In the genomic region with DNA sequence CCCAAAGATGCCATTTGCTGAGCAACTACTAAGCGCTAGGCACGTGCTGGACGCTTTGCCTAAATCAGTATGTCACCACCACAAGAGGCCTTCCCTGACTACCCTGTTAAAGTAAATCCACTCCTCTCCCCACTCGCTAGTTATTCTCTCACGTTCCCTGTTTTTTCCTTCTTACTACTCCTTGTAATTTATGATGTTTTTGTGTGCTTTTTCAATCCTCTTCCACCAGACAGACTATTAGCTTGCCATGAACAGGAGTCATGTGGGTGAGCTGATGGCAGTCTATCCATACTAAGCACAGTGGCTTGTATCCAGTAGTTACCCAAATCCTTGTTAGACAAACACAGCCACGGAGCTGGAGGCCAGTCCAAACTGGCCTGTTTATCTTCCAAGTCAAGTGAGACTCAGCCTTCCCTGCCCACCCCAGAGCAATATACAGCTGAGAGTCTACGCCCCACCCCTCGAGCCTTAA, we compare ENCODE assay signal across 14 cellular contexts. TPM values are rescaled to one million over a fixed set of nuclear protein-coding genes. Genes with fewer than 3 reads are reported as not detected.
DNase-seq lines count a peak whose midpoint lies in the region; FAIRE-seq and TF ChIP-seq lines count a peak whose summit lies in the region.
"Had no signal": no experiment of that assay in that cellular context is flagged by ENCODE, and none has a peak within 500 bp of the region (broad histone marks: within the 10 kb centered on the region; RNA-seq: fewer than 3 reads in every experiment).

No MANE protein-coding gene starts in this region.

- no peak for TF ChIP-seq POLR2A in sigmoid colon (IDR thresholded peaks at IDR 0.05)

- TF ChIP-seq CTCF in fibroblast of the aortic adventitia (IDR thresholded peaks at IDR 0.05; ENCODE audit: insufficient read depth, low read length) (no peak), sigmoid colon (IDR thresholded peaks at IDR 0.05) (no peak)

- POLR2A ChIA-PET in activated CD4-positive, alpha-beta memory T cell treated with anti-CD3 and anti-CD28 coated beads for 36 hours (lab: Charles Lee): interaction anchor here (0.7 kb wide), 1 partner anchor 21 kb away, joined by 3 read pairs; no protein-coding TSS in a partner anchor

- no peaks in the 10 kb centered on the region for H3K36me3 Mint-ChIP-seq in activated CD4-positive, alpha-beta memory T cell treated with anti-CD3 and anti-CD28 coated beads for 36 hours

- H3K27ac ChIP-seq in sigmoid colon: peak overlapping the region; percentile 29 to 60 (median 43)
- H3K27ac ChIP-seq: KMS-11, VCaP had no signal

- DNase-seq in DMS53 (lab: John Stamatoyannopoulos, UW) (peak; percentile 21), DMS53 treated with DMSO at 0.1 percent for 48 hours (lab: John Stamatoyannopoulos, UW; ENCODE audit: unreplicated experiment) (no peak), fibroblast of the aortic adventitia (ENCODE audit: low read depth) (peak; percentile 65), sigmoid colon (peak; percentile 69), GM19239 (ENCODE audit: insufficient read length, low spot score) (no peak), NCI-H2029 (lab: John Stamatoyannopoulos, UW) (no peak), NCI-H1694 treated with DMSO at 0.1 percent for 48 hours (lab: John Stamatoyannopoulos, UW) (no peak)
- no peak for DNase-seq in activated CD4-positive, alpha-beta memory T cell treated with anti-CD3 and anti-CD28 coated beads for 36 hours
- DNase-seq: cortex of kidney, heart right ventricle, NCI-H2171 treated with DMSO at 0.1 percent for 48 hours had no signal

- intact Hi-C loops in activated CD4-positive, alpha-beta memory T cell treated with anti-CD3 and anti-CD28 coated beads for 36 hours (cut with micrococcal nuclease): loop anchor here (2.0 to 5.0 kb wide), 2 partner anchors 66 to 461 kb away; partner anchors contain the start of gene UBR2
- intact Hi-C loops in sigmoid colon (cut with DNase I): no loop called here

- H3K4me1 Mint-ChIP-seq in activated CD4-positive, alpha-beta memory T cell treated with anti-CD3 and anti-CD28 coated beads for 36 hours (ENCODE audit: low read depth): peaks cover 55% of the 10 kb centered on the region

- no peaks in the 10 kb centered on the region for H3K36me3 ChIP-seq in sigmoid colon
- H3K36me3 ChIP-seq: heart right ventricle had no signal

- no peak for TF ChIP-seq EP300 in sigmoid colon (IDR thresholded peaks at IDR 0.05)

- peaks cover 4% of the 10 kb centered on the region for H3K27me3 Mint-ChIP-seq in activated CD4-positive, alpha-beta memory T cell treated with anti-CD3 and anti-CD28 coated beads for 36 hours

- peaks cover 0 to 36% (median 19%) of the 10 kb centered on the region in 4 donors for H3K4me1 ChIP-seq in sigmoid colon

- peaks cover 0 to 24% (median 9%) of the 10 kb centered on the region in 3 donors for H3K27me3 ChIP-seq in sigmoid colon

- H3K27ac Mint-ChIP-seq in activated CD4-positive, alpha-beta memory T cell treated with anti-CD3 and anti-CD28 coated beads for 36 hours: peak overlapping the region; percentile 67

- CTCF ChIA-PET in activated CD4-positive, alpha-beta memory T cell treated with anti-CD3 and anti-CD28 coated beads for 36 hours (lab: Charles Lee): interaction anchor here (0.7 to 2.0 kb wide), 6 partner anchors 26 to 447 kb away, joined by 3 to 7 read pairs (median 4); no protein-coding TSS in a partner anchor

- no peak overlapping the region for H3K4me3 Mint-ChIP-seq in activated CD4-positive, alpha-beta memory T cell treated with anti-CD3 and anti-CD28 coated beads for 36 hours

- no peaks in the 10 kb centered on the region for H3K9me3 ChIP-seq in sigmoid colon
- H3K9me3 ChIP-seq: heart right ventricle had no signal

- no peaks in the 10 kb centered on the region for H3K9me3 Mint-ChIP-seq in activated CD4-positive, alpha-beta memory T cell treated with anti-CD3 and anti-CD28 coated beads for 36 hours

- H3K4me3 ChIP-seq in fibroblast of the aortic adventitia (ENCODE audit: low read depth, low read length): no peak overlapping the region
- no peak overlapping the region for H3K4me3 ChIP-seq in sigmoid colon
- H3K4me3 ChIP-seq: heart right ventricle had no signal

- WGBS in sigmoid colon, 2 donors: 47 to 70% methylated on average over 8 of the region's 8 CpGs

- FAIRE-seq in GM19239 (lab: Jason Lieb, UNC): no peak
- FAIRE-seq: H1 had no signal

RNA-seq across cellular contexts. Expression of gene C6orf132, which starts 41.2 kb away (rescaled TPM):
- total RNA-seq in activated CD4-positive, alpha-beta memory T cell treated with anti-CD3 and anti-CD28 coated beads for 36 hours: under 1 TPM; 0.22 to 0.29 TPM
- total RNA-seq in fibroblast of the aortic adventitia (ENCODE audit: low replicate concordance): 0.63 and 1.4 TPM in 2 replicates
- 1 to 10 TPM in 1 of 4 donors, under 1 TPM in 2, not detected in 1; 0.33 to 3.3 (median 0.71) TPM for total RNA-seq in sigmoid colon
- polyA plus RNA-seq in sigmoid colon: 10 to 100 TPM; 38.5 to 91.3 (median 87.1) TPM

RNA-seq across cellular contexts. Expression of gene TAF8, which starts 50.9 kb away (rescaled TPM):
- 10 to 100 TPM; 57.7 to 58.7 TPM for total RNA-seq in activated CD4-positive, alpha-beta memory T cell treated with anti-CD3 and anti-CD28 coated beads for 36 hours
- total RNA-seq in fibroblast of the aortic adventitia (ENCODE audit: low replicate concordance): 10.5 and 11.9 TPM in 2 replicates
- 10 to 100 TPM; 20.3 to 30.7 (median 28.4) TPM for total RNA-seq in sigmoid colon
- 10 to 100 TPM in 2 of 3 donors, 1 to 10 TPM in 1; 4.9 to 14.7 (median 12.6) TPM for polyA plus RNA-seq in sigmoid colon

Comparison
In these comparisons a context has a peak if more than half of its experiments do, and no peak if none do; other contexts are left out.
1. DNase-seq: peak in DMS53 (single experiment), fibroblast of the aortic adventitia (single experiment) and sigmoid colon (single experiment); none in DMS53 treated with DMSO at 0.1 percent for 48 hours (single experiment), activated CD4-positive, alpha-beta memory T cell treated with anti-CD3 and anti-CD28 coated beads for 36 hours (single experiment), GM19239 (single experiment), NCI-H2029 (single experiment) and NCI-H1694 treated with DMSO at 0.1 percent for 48 hours (single experiment).